Comparison of ENCODE assay signal across 25 cellular contexts in genomic region chr18:49406863-49407262, GRCh38.
"Had no signal": no experiment of that assay in that cellular context is flagged by ENCODE, and none has a peak within 500 bp of the region (broad histone marks: within the 10 kb centered on the region; RNA-seq: fewer than 3 reads in every experiment).

No MANE protein-coding gene starts in this region.

- H3K27ac ChIP-seq: HL-60, SJSA1, SK-N-MC had no signal

- H3K27me3 ChIP-seq: MG63, SJSA1 had no signal

- DNase-seq: Karpas-422, KG1, MG63, NCI-H1092, NCI-H1105 treated with DMSO at 0.1 percent for 48 hours, NCI-H1417 treated with DMSO at 0.1 percent for 48 hours, NCI-H146, NCI-H1694 treated with DMSO at 0.1 percent for 48 hours, NCI-H1930, NCI-H2081, NCI-H2171, NCI-H226, NCI-H446, NCI-H510A, NCI-H524 treated with DMSO at 0.1 percent for 48 hours, NCI-H69, NCI-H774, Right ventricle myocardium superior, RPMI8226, SIG-M5 had no signal

- FAIRE-seq: HTR-8/SVneo, RCC 7860 had no signal

- H3K4me3 ChIP-seq: MG63, SJSA1, SK-N-MC had no signal

- H3K4me1 ChIP-seq: SJSA1 had no signal

- H3K9me3 ChIP-seq: MG63, SJSA1 had no signal

- H3K36me3 ChIP-seq: SJSA1 had no signal
